ENCODE assay signal across 15 cellular contexts in genomic region chr20:41551011-41551705, GRCh38.
DNase-seq lines count a peak whose midpoint lies in the region; ATAC-seq and TF ChIP-seq lines count a peak whose summit lies in the region.
"Had no signal": no experiment of that assay in that cellular context is flagged by ENCODE, and none has a peak within 500 bp of the region (broad histone marks: within the 10 kb centered on the region; RNA-seq: fewer than 3 reads in every experiment).

No MANE protein-coding gene starts in this region.

- H3K23ac ChIP-seq in mesenchymal stem cell (ENCODE audit: low read length in 2 of 2), result no peak overlapping the region

- H3K79me2 ChIP-seq in OCI-LY3 (ENCODE audit: low read length), result peaks cover 37% of the 10 kb centered on the region

- no peak overlapping the region for H4K8ac ChIP-seq in mesenchymal stem cell (ENCODE audit: low read length)

- H3K4me2 ChIP-seq in OCI-LY3 (ENCODE audit: low read length), result peak overlapping the region; percentile 33
- H3K4me2 ChIP-seq in mesenchymal stem cell (ENCODE audit: low read length, poor library complexity, severe bottlenecking), result no peak overlapping the region
- H3K4me2 ChIP-seq: A549 had no signal

- H3K27ac Mint-ChIP-seq in HFFc6, result no peak overlapping the region
- H3K27ac Mint-ChIP-seq: IgD-negative memory B cell had no signal

- H3K4me1 Mint-ChIP-seq in HFFc6 (ENCODE audit: low read depth), result no peaks in the 10 kb centered on the region

- H4K91ac ChIP-seq in mesenchymal stem cell (ENCODE audit: low read length), result no peak overlapping the region

- H2AFZ ChIP-seq in OCI-LY3 (ENCODE audit: low read depth, low read length) (no peak overlapping the region), mesenchymal stem cell (ENCODE audit: low read depth, low read length) (no peak overlapping the region)

- 0 out of 2 replicates have a peak, but pooled peaks cover 5% of the 10 kb centered on the region for H3K9me3 Mint-ChIP-seq in HFFc6

- peak; percentile 29 for DNase-seq in GM13976 (ENCODE audit: low spot score)
- peak; percentile 40 for DNase-seq in GM20000 (ENCODE audit: low spot score)
- no peak for DNase-seq in mesenchymal stem cell
- no peak for DNase-seq in HFFc6
- DNase-seq: BE2C; CD4-positive, alpha-beta memory T cell; DMS79; GOT3; KG1 had no signal

- H3K36me3 Mint-ChIP-seq in HFFc6 (ENCODE audit: low read depth), result peaks cover 28% of the 10 kb centered on the region

- no peak overlapping the region for H2BK5ac ChIP-seq in mesenchymal stem cell (ENCODE audit: low read depth, low read length, poor library complexity, severe bottlenecking)

- no peak overlapping the region for H2BK120ac ChIP-seq in mesenchymal stem cell (ENCODE audit: low read depth, low read length)

- in situ Hi-C loops in GM13976 (cut with MboI; ENCODE audit: low sequenced_read_pairs, unreplicated experiment), result no loop called here

- no peak overlapping the region for H3K4ac ChIP-seq in mesenchymal stem cell (ENCODE audit: low read depth in 1 of 2, low read length in 2 of 2)

- no peak for ATAC-seq in GM18519 (IDR thresholded peaks at IDR 0.05; ENCODE audit: low FRiP score, unreplicated experiment)
- ATAC-seq: A549 had no signal

- H3K9me3 ChIP-seq in OCI-LY3 (ENCODE audit: insufficient read depth, low read length), result peaks cover 11% of the 10 kb centered on the region
- peaks cover 4% of the 10 kb centered on the region for H3K9me3 ChIP-seq in mesenchymal stem cell (ENCODE audit: control insufficient read depth, low read length)
- H3K9me3 ChIP-seq: A549, HAP-1 had no signal

- no peak overlapping the region for H3K14ac ChIP-seq in mesenchymal stem cell (ENCODE audit: low read length in 2 of 2)

- H3K9ac ChIP-seq in OCI-LY3 (ENCODE audit: low read length), result no peak overlapping the region
- no peak overlapping the region for H3K9ac ChIP-seq in mesenchymal stem cell (ENCODE audit: low read length)

- H4K20me1 ChIP-seq in OCI-LY3 (ENCODE audit: insufficient read depth, low read length), result no peaks in the 10 kb centered on the region

- H3K18ac ChIP-seq in mesenchymal stem cell (ENCODE audit: low read depth in 1 of 2, low read length in 2 of 2), result no peak overlapping the region

- 100% methylated on average over 2 of the region's 3 CpGs for WGBS in mesenchymal stem cell

- no peaks in the 10 kb centered on the region for H3K27me3 Mint-ChIP-seq in HFFc6 (ENCODE audit: insufficient read depth)
- H3K27me3 Mint-ChIP-seq: CD4-positive, alpha-beta memory T cell; IgD-negative memory B cell had no signal

- H3K4me3 ChIP-seq in OCI-LY3 (ENCODE audit: low read length), result peak overlapping the region; percentile 10; the same call in 1 of the 2 replicates
- H3K4me3 ChIP-seq in mesenchymal stem cell (ENCODE audit: insufficient read depth in 1 of 2, low read depth in 1 of 2, low read length in 2 of 2), result no peak overlapping the region
- H3K4me3 ChIP-seq: A549, HAP-1 had no signal

- H3K79me1 ChIP-seq in mesenchymal stem cell (replicated peaks; ENCODE audit: low read length, poor library complexity, severe bottlenecking), result peaks cover 25% of the 10 kb centered on the region

- H3K27ac ChIP-seq in OCI-LY3 (ENCODE audit: low read length) (peak overlapping the region; percentile 14; the same call in 1 of the 2 replicates), mesenchymal stem cell (ENCODE audit: low read length, poor library complexity, severe bottlenecking) (no peak overlapping the region)
- H3K27ac ChIP-seq: A549, C4-2B had no signal

- H3K4me1 ChIP-seq in OCI-LY3 (ENCODE audit: low read length), result peaks cover 45% of the 10 kb centered on the region
- no peaks in the 10 kb centered on the region for H3K4me1 ChIP-seq in mesenchymal stem cell (ENCODE audit: control insufficient read depth, insufficient read depth, low read depth, low read length)
- H3K4me1 ChIP-seq: A549, BE2C, HAP-1 had no signal

- TF ChIP-seq CTCF in GM13976 (IDR thresholded peaks at IDR 0.05; ENCODE audit: borderline replicate concordance, control extremely low read depth, extremely low read depth, insufficient read depth, missing control alignments), result no peak
- no peak for TF ChIP-seq CTCF in GM20000 (IDR thresholded peaks at IDR 0.05; ENCODE audit: extremely low read depth, missing control alignments)
- TF ChIP-seq CTCF in OCI-LY3 (IDR thresholded peaks at IDR 0.05; ENCODE audit: low read depth, low read length), result no peak
- no peak for TF ChIP-seq CTCF in HFFc6 (IDR thresholded peaks at IDR 0.05)

- no peak overlapping the region for H2BK15ac ChIP-seq in mesenchymal stem cell (ENCODE audit: low read depth, poor library complexity, severe bottlenecking)

- H3K27me3 ChIP-seq in OCI-LY3 (ENCODE audit: low read depth, low read length) (no peaks in the 10 kb centered on the region), mesenchymal stem cell (ENCODE audit: control insufficient read depth in 1 of 2, insufficient read depth in 1 of 2, low read length in 2 of 2) (no peaks in the 10 kb centered on the region)
- H3K27me3 ChIP-seq: BE2C had no signal

- no peak overlapping the region for H2BK12ac ChIP-seq in mesenchymal stem cell (ENCODE audit: low read length in 2 of 2)

- H3K36me3 ChIP-seq in OCI-LY3 (replicated peaks; ENCODE audit: low read depth, low read length) (peaks cover 44% of the 10 kb centered on the region), mesenchymal stem cell (ENCODE audit: control insufficient read depth in 1 of 2, insufficient read depth in 2 of 2, low read depth in 1 of 2, low read length in 2 of 2) (peaks cover 0 to 3% of the 10 kb centered on the region in 2 experiments)
- H3K36me3 ChIP-seq: HAP-1 had no signal

- H3K4me3 Mint-ChIP-seq in HFFc6, result no peak overlapping the region
- H3K4me3 Mint-ChIP-seq: IgD-negative memory B cell had no signal

- no peak overlapping the region for H2AK5ac ChIP-seq in mesenchymal stem cell (ENCODE audit: low read length, severe bottlenecking)

Comparison
In these comparisons a context has a peak if more than half of its experiments do, and no peak if none do; other contexts are left out.
1. DNase-seq: peak in GM13976 (single experiment) and GM20000 (single experiment); none in mesenchymal stem cell (single experiment) and HFFc6 (single experiment).